In the genomic region with DNA sequence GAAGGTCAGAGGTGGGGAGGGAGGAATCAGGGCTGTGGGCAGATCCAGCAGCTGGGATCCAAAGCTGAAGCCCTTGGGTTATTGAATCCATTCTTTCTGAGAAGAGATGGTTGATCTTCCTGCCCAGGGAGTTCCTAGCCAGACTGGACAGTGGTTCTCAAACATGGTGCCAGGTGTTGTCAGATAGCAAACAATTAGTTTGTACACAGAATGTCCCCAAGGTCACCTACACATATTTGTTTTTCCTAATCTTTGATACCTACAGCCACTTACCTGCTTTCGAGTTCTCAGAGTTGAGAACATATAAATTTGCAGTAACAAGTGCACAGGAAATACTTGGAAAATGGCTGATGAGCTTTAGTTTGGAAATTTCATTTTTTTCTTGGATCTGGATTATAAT, we compare ENCODE assay signal across 27 cellular contexts. TPM values are rescaled to one million over a fixed set of nuclear protein-coding genes. Genes with fewer than 3 reads are reported as not detected.
DNase-seq lines count a peak whose midpoint lies in the region; ATAC-seq and TF ChIP-seq lines count a peak whose summit lies in the region.
"Had no signal": no experiment of that assay in that cellular context is flagged by ENCODE, and none has a peak within 500 bp of the region (broad histone marks: within the 10 kb centered on the region; RNA-seq: fewer than 3 reads in every experiment).

No MANE protein-coding gene starts in this region.

- intact Hi-C loops in right lobe of liver (cut with DNase I): loop anchor here in 1 of 2 donors (10.0 kb wide), 1 partner anchor 47 kb away; no protein-coding TSS in a partner anchor

- H3K4me1 ChIP-seq in right lobe of liver: peaks cover 0 to 77% (median 30%) of the 10 kb centered on the region in 4 donors
- H3K4me1 ChIP-seq: SJCRH30 had no signal

- no peaks in the 10 kb centered on the region for H3K36me3 ChIP-seq in right lobe of liver
- H3K36me3 ChIP-seq: gastrocnemius medialis, left ventricle myocardium inferior, Peyer's patch, SJCRH30 had no signal

- TF ChIP-seq CTCF in right lobe of liver (IDR thresholded peaks at IDR 0.05): no peak

- peak overlapping the region; percentile 49 for H3K27ac Mint-ChIP-seq in stimulated activated naive CD8-positive, alpha-beta T cell treated with anti-CD3 and anti-CD28 coated beads, Interleukin-15, Interleukin-2, amounts not matched to agents 100 ng/mL and 50 ng/mL, for 24 hours
- no peak overlapping the region for H3K27ac Mint-ChIP-seq in stimulated activated naive CD8-positive, alpha-beta T cell treated with anti-CD3 and anti-CD28 coated beads, Interleukin-15, amount 100 ng/mL, for 72 hours
- peak overlapping the region; percentile 69 for H3K27ac Mint-ChIP-seq in activated T-helper 17 cell treated with anti-CD3 and anti-CD28 coated beads, Interleukin-2, amount 50 U/mL, for 72 hours
- H3K27ac Mint-ChIP-seq: GM23338, mesothelial cell of epicardium had no signal

- H3K27me3 ChIP-seq in right lobe of liver: no peaks in the 10 kb centered on the region
- H3K27me3 ChIP-seq: gastrocnemius medialis, hepatocyte, Peyer's patch, SJCRH30 had no signal

- H3K9me3 ChIP-seq in right lobe of liver: no peaks in the 10 kb centered on the region
- H3K9me3 ChIP-seq: gastrocnemius medialis, left ventricle myocardium inferior, Peyer's patch, SJCRH30 had no signal

- 36% methylated on average over 1 of the region's 1 CpG for WGBS in right lobe of liver (ENCODE audit: insufficient coverage, low coverage, low lambda C conversion rate, missing lambda C conversion rate)

- H3K4me3 ChIP-seq in right lobe of liver: no peak overlapping the region
- H3K4me3 ChIP-seq: gastrocnemius medialis, GM23338, hepatocyte, left ventricle myocardium inferior, Peyer's patch, SJCRH30, skin epidermis had no signal

- H3K4me3 Mint-ChIP-seq in stimulated activated naive CD8-positive, alpha-beta T cell treated with anti-CD3 and anti-CD28 coated beads, Interleukin-15, Interleukin-2, amounts not matched to agents 100 ng/mL and 50 ng/mL, for 24 hours: no peak overlapping the region
- no peak overlapping the region for H3K4me3 Mint-ChIP-seq in stimulated activated naive CD8-positive, alpha-beta T cell treated with anti-CD3 and anti-CD28 coated beads, Interleukin-15, amount 100 ng/mL, for 72 hours
- H3K4me3 Mint-ChIP-seq in activated T-helper 17 cell treated with anti-CD3 and anti-CD28 coated beads, Interleukin-2, amount 50 U/mL, for 72 hours: peak overlapping the region; percentile 70
- H3K4me3 Mint-ChIP-seq: GM23338, mesothelial cell of epicardium had no signal

- TF ChIP-seq POLR2A in right lobe of liver (IDR thresholded peaks at IDR 0.05): no peak

- peak overlapping the region in 1 of 3 donors; percentile 24 for H3K27ac ChIP-seq in right lobe of liver
- H3K27ac ChIP-seq: C4-2B, hepatocyte, left ventricle myocardium inferior, SJCRH30, skin epidermis had no signal

- ATAC-seq in stimulated activated naive CD8-positive, alpha-beta T cell treated with anti-CD3 and anti-CD28 coated beads, Interleukin-15, amount 100 ng/mL, for 72 hours: no peak
- no peak for ATAC-seq in activated T-helper 17 cell treated with anti-CD3 and anti-CD28 coated beads, Interleukin-2, amount 50 U/mL, for 72 hours (replicated peaks)
- peak; percentile 21 to 59 (median 41) for ATAC-seq in right lobe of liver
- no peak for ATAC-seq in HG02870 (IDR thresholded peaks at IDR 0.05; ENCODE audit: unreplicated experiment)
- ATAC-seq in HG03354 (IDR thresholded peaks at IDR 0.05; ENCODE audit: poor library complexity, severe bottlenecking, unreplicated experiment): no peak
- ATAC-seq: gastrocnemius medialis, GM23338 had no signal

- no peak for DNase-seq in stimulated activated naive CD8-positive, alpha-beta T cell treated with anti-CD3 and anti-CD28 coated beads, Interleukin-15, amount 100 ng/mL, for 72 hours
- DNase-seq in right lobe of liver: no peak
- DNase-seq in NCI-H526 treated with DMSO at 0.1 percent for 48 hours (lab: John Stamatoyannopoulos, UW): no peak
- no peak for DNase-seq in HuH-7 (ENCODE audit: low spot score)
- DNase-seq: activated naive CD4-positive, alpha-beta T cell treated with anti-CD3 and anti-CD28 coated beads, Interleukin-2, amount 50 U/mL, for 16 hours; aorta; central memory CD4-positive, alpha-beta T cell; gastrocnemius medialis; left ventricle myocardium inferior; naive B cell; NCI-H1092; NCI-H187 treated with DMSO at 0.1 percent for 48 hours; NCI-H524 treated with DMSO at 0.1 percent for 48 hours; occipital lobe; SJCRH30 had no signal

- H3K27me3 Mint-ChIP-seq in stimulated activated naive CD8-positive, alpha-beta T cell treated with anti-CD3 and anti-CD28 coated beads, Interleukin-15, Interleukin-2, amounts not matched to agents 100 ng/mL and 50 ng/mL, for 24 hours: no peaks in the 10 kb centered on the region
- no peaks in the 10 kb centered on the region for H3K27me3 Mint-ChIP-seq in stimulated activated naive CD8-positive, alpha-beta T cell treated with anti-CD3 and anti-CD28 coated beads, Interleukin-15, amount 100 ng/mL, for 72 hours
- no peaks in the 10 kb centered on the region for H3K27me3 Mint-ChIP-seq in activated T-helper 17 cell treated with anti-CD3 and anti-CD28 coated beads, Interleukin-2, amount 50 U/mL, for 72 hours
- H3K27me3 Mint-ChIP-seq: naive B cell had no signal

- peaks cover 68% of the 10 kb centered on the region for H3K4me1 Mint-ChIP-seq in stimulated activated naive CD8-positive, alpha-beta T cell treated with anti-CD3 and anti-CD28 coated beads, Interleukin-15, Interleukin-2, amounts not matched to agents 100 ng/mL and 50 ng/mL, for 24 hours (ENCODE audit: low read depth)
- peaks cover 63% of the 10 kb centered on the region for H3K4me1 Mint-ChIP-seq in stimulated activated naive CD8-positive, alpha-beta T cell treated with anti-CD3 and anti-CD28 coated beads, Interleukin-15, amount 100 ng/mL, for 72 hours
- peaks cover 51% of the 10 kb centered on the region for H3K4me1 Mint-ChIP-seq in activated T-helper 17 cell treated with anti-CD3 and anti-CD28 coated beads, Interleukin-2, amount 50 U/mL, for 72 hours

- H3K36me3 Mint-ChIP-seq in stimulated activated naive CD8-positive, alpha-beta T cell treated with anti-CD3 and anti-CD28 coated beads, Interleukin-15, Interleukin-2, amounts not matched to agents 100 ng/mL and 50 ng/mL, for 24 hours (ENCODE audit: low read depth): peaks cover 7% of the 10 kb centered on the region
- peaks cover 35% of the 10 kb centered on the region for H3K36me3 Mint-ChIP-seq in activated T-helper 17 cell treated with anti-CD3 and anti-CD28 coated beads, Interleukin-2, amount 50 U/mL, for 72 hours (ENCODE audit: low read depth)
- H3K36me3 Mint-ChIP-seq: mesothelial cell of epicardium had no signal

- H3K9me3 Mint-ChIP-seq in stimulated activated naive CD8-positive, alpha-beta T cell treated with anti-CD3 and anti-CD28 coated beads, Interleukin-15, Interleukin-2, amounts not matched to agents 100 ng/mL and 50 ng/mL, for 24 hours: no peaks in the 10 kb centered on the region
- no peaks in the 10 kb centered on the region for H3K9me3 Mint-ChIP-seq in stimulated activated naive CD8-positive, alpha-beta T cell treated with anti-CD3 and anti-CD28 coated beads, Interleukin-15, amount 100 ng/mL, for 72 hours
- no peaks in the 10 kb centered on the region for H3K9me3 Mint-ChIP-seq in activated T-helper 17 cell treated with anti-CD3 and anti-CD28 coated beads, Interleukin-2, amount 50 U/mL, for 72 hours
- H3K9me3 Mint-ChIP-seq: activated T-cell treated with anti-CD3 and anti-CD28 coated beads, Interleukin-2, amount 50 U/mL, for 72 hours; GM23338; HFFc6; mesothelial cell of epicardium; naive B cell had no signal

RNA-seq across cellular contexts. Expression of gene BMAL1, which starts 54.5 kb away (rescaled TPM):
- 10 to 100 TPM; 41.6 to 44.7 TPM for total RNA-seq in activated T-helper 17 cell treated with anti-CD3 and anti-CD28 coated beads, Interleukin-2, amount 50 U/mL, for 72 hours
- 10 to 100 TPM in 5 of 6 experiments, 1 to 10 TPM in 1; 9.9 to 38.0 (median 12.9) TPM for total RNA-seq in right lobe of liver

Comparison
In these comparisons a context has a peak if more than half of its experiments do, and no peak if none do; other contexts are left out.
1. H3K27ac Mint-ChIP-seq: peak in stimulated activated naive CD8-positive, alpha-beta T cell treated with anti-CD3 and anti-CD28 coated beads, Interleukin-15, Interleukin-2, amounts not matched to agents 100 ng/mL and 50 ng/mL, for 24 hours (single experiment) and activated T-helper 17 cell treated with anti-CD3 and anti-CD28 coated beads, Interleukin-2, amount 50 U/mL, for 72 hours (single experiment); none in stimulated activated naive CD8-positive, alpha-beta T cell treated with anti-CD3 and anti-CD28 coated beads, Interleukin-15, amount 100 ng/mL, for 72 hours (0 of 2).
2. ATAC-seq: peak in right lobe of liver (4 of 4); none in stimulated activated naive CD8-positive, alpha-beta T cell treated with anti-CD3 and anti-CD28 coated beads, Interleukin-15, amount 100 ng/mL, for 72 hours (single experiment), activated T-helper 17 cell treated with anti-CD3 and anti-CD28 coated beads, Interleukin-2, amount 50 U/mL, for 72 hours (single experiment), HG02870 (single experiment) and HG03354 (single experiment).